31 cellular contexts compared by ENCODE assay signal in the genomic region with DNA sequence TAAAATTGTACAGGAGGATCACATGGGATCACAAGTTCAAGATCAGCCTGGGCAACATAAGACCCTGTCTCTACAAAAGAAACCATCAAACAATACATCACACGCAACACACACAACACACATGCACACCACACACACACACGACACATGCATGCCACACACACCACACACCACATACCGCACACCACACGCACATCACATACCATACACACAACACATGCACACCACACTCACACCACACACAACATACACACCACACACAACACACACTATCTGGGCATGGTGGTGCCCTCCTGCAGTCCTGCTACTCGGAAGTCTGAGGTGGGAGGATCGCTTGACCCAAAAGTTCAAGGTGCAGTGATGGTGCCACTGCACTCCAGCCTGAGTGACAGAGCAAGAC.
"Had no signal": no experiment of that assay in that cellular context is flagged by ENCODE, and none has a peak within 500 bp of the region (broad histone marks: within the 10 kb centered on the region; RNA-seq: fewer than 3 reads in every experiment).

No MANE protein-coding gene starts in this region.

- H3K4me3 ChIP-seq: coronary artery, dorsolateral prefrontal cortex, heart left ventricle, ovary, psoas muscle, smooth muscle cell, suprapubic skin, tibial artery had no signal

- H3K27ac ChIP-seq: coronary artery, dorsolateral prefrontal cortex, heart left ventricle, ovary, psoas muscle, suprapubic skin, tibial artery had no signal

- H3K9me3 ChIP-seq: heart left ventricle, ovary, psoas muscle, suprapubic skin, tibial artery had no signal

- ATAC-seq: activated T-cell treated with anti-CD3 and anti-CD28 coated beads, Interleukin-2, amount 50 U/mL, for 72 hours; esophagus mucosa; heart left ventricle; left colon; psoas muscle; stimulated activated naive B cell treated with anti-CD40 and anti-IgM and Interleukin-4, amounts not matched to agents 10 μg/mL and 1 μg/mL and 100 μg/mL, for 72 hours; WTC11 had no signal

- DNase-seq: activated CD4-positive, alpha-beta T cell treated with anti-CD3 and anti-CD28 coated beads for 1 hour; activated CD4-positive, alpha-beta T cell treated with anti-CD3 and anti-CD28 coated beads, Interleukin-2, amount 50 U/mL, for 1 hour; activated CD8-positive, alpha-beta T cell treated with anti-CD3 and anti-CD28 coated beads for 36 hours; activated effector memory CD4-positive, alpha-beta T cell treated with Interleukin-2 at 50 U/mL for 16 hours; activated naive CD4-positive, alpha-beta T cell treated with Interleukin-2 at 50 U/mL for 16 hours; activated T-cell treated with anti-CD3 and anti-CD28 coated beads for 4 hours; activated T-cell treated with anti-CD3 and anti-CD28 coated beads, Interleukin-2, amount 50 U/mL, for 72 hours; anterior cingulate cortex; dorsolateral prefrontal cortex; effector memory CD4-positive, alpha-beta T cell; foreskin fibroblast; heart left ventricle; hypothalamus; immature natural killer cell; kidney; left colon; mammary epithelial cell; naive B cell; nephron progenitor cell; ovary; psoas muscle; stimulated activated CD4-positive, alpha-beta T cell treated with anti-CD3 and anti-CD28 coated beads, Interleukin-15, amount 100 ng/mL, for 24 hours; stimulated activated CD4-positive, alpha-beta T cell treated with anti-CD3 and anti-CD28 coated beads, Interleukin-2, amount 100 ng/mL, for 24 hours; stimulated activated naive B cell treated with anti-CD40 and anti-IgM and Interleukin-4, amounts not matched to agents 10 μg/mL and 1 μg/mL and 100 μg/mL, for 72 hours; T-helper 2 cell; tibial artery had no signal

- H3K4me2 ChIP-seq: smooth muscle cell had no signal

- H3K27me3 ChIP-seq: heart left ventricle, ovary had no signal

- H3K36me3 ChIP-seq: heart left ventricle, ovary, suprapubic skin, tibial artery had no signal

- FAIRE-seq: kidney had no signal

- H3K4me1 ChIP-seq: psoas muscle, suprapubic skin, tibial artery had no signal
